In the genomic region with DNA sequence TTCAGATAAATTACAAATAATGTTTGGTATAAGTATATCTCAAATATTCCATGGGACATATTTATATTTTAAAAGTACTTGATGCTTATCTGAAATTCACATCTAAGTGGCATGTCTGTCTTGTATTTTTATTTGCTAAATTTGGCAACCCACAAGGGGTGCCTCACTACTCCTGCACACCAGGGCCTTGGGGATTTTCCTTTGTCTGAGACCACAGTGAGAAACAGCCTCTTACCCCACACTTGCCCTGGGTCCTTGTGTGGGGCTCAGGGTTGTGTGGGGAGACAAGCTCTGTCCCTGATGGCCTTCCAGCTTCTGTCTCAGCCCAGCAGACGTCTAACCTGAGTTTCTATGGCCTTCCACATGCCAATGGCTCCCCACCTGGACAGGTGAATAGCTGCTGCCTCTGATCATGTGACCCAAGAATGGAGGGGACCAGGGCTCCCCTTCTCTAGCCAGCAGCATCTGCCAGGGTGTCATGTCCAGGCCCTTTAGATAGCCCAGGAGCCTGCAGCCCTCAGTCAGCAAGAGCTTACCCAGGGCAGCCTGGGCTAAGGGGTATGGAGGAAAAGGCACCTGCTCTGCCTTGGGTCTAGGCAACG, we compare ENCODE assay signal across 3 cellular contexts.
TF ChIP-seq lines count a peak whose summit lies in the region.

No MANE protein-coding gene starts in this region.

TF ChIP-seq in SK-N-SH, 30 proteins besides CTCF, POLR2A, EP300 and RAD21 (continues in another document):
- TF ChIP-seq SIN3A (IDR thresholded peaks at IDR 0.05; ENCODE audit: borderline replicate concordance, low read depth, low read length) (no peak), NFIC (IDR thresholded peaks at IDR 0.05; ENCODE audit: borderline replicate concordance) (no peak; the same call in 1 of the 2 replicates), NRF1 (IDR thresholded peaks at IDR 0.05; ENCODE audit: low read depth, low read length) (no peak), RCOR1 (IDR thresholded peaks at IDR 0.05; ENCODE audit: low read length) (no peak), JUND (IDR thresholded peaks at IDR 0.05) (no peak), MEF2A (IDR thresholded peaks at IDR 0.05; ENCODE audit: borderline replicate concordance, low read depth) (no peak), GATA2 (CRISPR knock-in tag; IDR thresholded peaks at IDR 0.05) (no peak), TAF1 (IDR thresholded peaks at IDR 0.05; ENCODE audit: borderline replicate concordance, low read depth, low read length) (no peak), RXRA (IDR thresholded peaks at IDR 0.05; ENCODE audit: borderline replicate concordance, low read depth) (no peak)
- TF ChIP-seq, protein P1, sequence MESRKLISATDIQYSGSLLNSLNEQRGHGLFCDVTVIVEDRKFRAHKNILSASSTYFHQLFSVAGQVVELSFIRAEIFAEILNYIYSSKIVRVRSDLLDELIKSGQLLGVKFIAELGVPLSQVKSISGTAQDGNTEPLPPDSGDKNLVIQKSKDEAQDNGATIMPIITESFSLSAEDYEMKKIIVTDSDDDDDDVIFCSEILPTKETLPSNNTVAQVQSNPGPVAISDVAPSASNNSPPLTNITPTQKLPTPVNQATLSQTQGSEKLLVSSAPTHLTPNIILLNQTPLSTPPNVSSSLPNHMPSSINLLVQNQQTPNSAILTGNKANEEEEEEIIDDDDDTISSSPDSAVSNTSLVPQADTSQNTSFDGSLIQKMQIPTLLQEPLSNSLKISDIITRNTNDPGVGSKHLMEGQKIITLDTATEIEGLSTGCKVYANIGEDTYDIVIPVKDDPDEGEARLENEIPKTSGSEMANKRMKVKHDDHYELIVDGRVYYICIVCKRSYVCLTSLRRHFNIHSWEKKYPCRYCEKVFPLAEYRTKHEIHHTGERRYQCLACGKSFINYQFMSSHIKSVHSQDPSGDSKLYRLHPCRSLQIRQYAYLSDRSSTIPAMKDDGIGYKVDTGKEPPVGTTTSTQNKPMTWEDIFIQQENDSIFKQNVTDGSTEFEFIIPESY (IDR thresholded peaks at IDR 0.05; ENCODE audit: borderline replicate concordance, low read depth): no peak
- TF ChIP-seq, protein P2, sequence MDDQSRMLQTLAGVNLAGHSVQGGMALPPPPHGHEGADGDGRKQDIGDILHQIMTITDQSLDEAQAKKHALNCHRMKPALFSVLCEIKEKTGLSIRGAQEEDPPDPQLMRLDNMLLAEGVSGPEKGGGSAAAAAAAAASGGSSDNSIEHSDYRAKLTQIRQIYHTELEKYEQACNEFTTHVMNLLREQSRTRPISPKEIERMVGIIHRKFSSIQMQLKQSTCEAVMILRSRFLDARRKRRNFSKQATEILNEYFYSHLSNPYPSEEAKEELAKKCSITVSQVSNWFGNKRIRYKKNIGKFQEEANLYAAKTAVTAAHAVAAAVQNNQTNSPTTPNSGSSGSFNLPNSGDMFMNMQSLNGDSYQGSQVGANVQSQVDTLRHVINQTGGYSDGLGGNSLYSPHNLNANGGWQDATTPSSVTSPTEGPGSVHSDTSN (IDR thresholded peaks at IDR 0.05): no peak
- TF ChIP-seq, protein P3, sequence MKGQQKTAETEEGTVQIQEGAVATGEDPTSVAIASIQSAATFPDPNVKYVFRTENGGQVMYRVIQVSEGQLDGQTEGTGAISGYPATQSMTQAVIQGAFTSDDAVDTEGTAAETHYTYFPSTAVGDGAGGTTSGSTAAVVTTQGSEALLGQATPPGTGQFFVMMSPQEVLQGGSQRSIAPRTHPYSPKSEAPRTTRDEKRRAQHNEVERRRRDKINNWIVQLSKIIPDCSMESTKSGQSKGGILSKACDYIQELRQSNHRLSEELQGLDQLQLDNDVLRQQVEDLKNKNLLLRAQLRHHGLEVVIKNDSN (IDR thresholded peaks at IDR 0.05; ENCODE audit: borderline replicate concordance, low read depth): no peak; the same call in 1 of the 2 replicates
- TF ChIP-seq, protein P4, sequence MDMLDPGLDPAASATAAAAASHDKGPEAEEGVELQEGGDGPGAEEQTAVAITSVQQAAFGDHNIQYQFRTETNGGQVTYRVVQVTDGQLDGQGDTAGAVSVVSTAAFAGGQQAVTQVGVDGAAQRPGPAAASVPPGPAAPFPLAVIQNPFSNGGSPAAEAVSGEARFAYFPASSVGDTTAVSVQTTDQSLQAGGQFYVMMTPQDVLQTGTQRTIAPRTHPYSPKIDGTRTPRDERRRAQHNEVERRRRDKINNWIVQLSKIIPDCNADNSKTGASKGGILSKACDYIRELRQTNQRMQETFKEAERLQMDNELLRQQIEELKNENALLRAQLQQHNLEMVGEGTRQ (IDR thresholded peaks at IDR 0.05; ENCODE audit: borderline replicate concordance, low read depth, low read length): no peak

TF ChIP-seq in SK-N-SH treated with all-trans-retinoic acid at 6 μM for 48 hours, 23 proteins besides CTCF, POLR2A, EP300 and RAD21:
- no peak for TF ChIP-seq ISL1 (CRISPR knock-in tag; IDR thresholded peaks at IDR 0.05)
- no peak for TF ChIP-seq ZNF70 (CRISPR knock-in tag; IDR thresholded peaks at IDR 0.05)
- TF ChIP-seq TCF4 (CRISPR knock-in tag; IDR thresholded peaks at IDR 0.05; ENCODE audit: borderline replicate concordance): no peak
- TF ChIP-seq ZNF565 (CRISPR knock-in tag; conservative IDR thresholded peaks at IDR 0.05; ENCODE audit: low read depth): no peak
- TF ChIP-seq, protein P5, sequence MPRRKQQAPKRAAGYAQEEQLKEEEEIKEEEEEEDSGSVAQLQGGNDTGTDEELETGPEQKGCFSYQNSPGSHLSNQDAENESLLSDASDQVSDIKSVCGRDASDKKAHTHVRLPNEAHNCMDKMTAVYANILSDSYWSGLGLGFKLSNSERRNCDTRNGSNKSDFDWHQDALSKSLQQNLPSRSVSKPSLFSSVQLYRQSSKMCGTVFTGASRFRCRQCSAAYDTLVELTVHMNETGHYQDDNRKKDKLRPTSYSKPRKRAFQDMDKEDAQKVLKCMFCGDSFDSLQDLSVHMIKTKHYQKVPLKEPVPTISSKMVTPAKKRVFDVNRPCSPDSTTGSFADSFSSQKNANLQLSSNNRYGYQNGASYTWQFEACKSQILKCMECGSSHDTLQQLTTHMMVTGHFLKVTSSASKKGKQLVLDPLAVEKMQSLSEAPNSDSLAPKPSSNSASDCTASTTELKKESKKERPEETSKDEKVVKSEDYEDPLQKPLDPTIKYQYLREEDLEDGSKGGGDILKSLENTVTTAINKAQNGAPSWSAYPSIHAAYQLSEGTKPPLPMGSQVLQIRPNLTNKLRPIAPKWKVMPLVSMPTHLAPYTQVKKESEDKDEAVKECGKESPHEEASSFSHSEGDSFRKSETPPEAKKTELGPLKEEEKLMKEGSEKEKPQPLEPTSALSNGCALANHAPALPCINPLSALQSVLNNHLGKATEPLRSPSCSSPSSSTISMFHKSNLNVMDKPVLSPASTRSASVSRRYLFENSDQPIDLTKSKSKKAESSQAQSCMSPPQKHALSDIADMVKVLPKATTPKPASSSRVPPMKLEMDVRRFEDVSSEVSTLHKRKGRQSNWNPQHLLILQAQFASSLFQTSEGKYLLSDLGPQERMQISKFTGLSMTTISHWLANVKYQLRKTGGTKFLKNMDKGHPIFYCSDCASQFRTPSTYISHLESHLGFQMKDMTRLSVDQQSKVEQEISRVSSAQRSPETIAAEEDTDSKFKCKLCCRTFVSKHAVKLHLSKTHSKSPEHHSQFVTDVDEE (CRISPR knock-in tag; IDR thresholded peaks at IDR 0.05): no peak
TF ChIP-seq in SK-N-SH treated with all-trans-retinoic acid at 6 μM for 48 hours: peak in this region for 0.

TF ChIP-seq in IMR-90, 13 proteins besides CTCF, POLR2A, EP300 and RAD21:
- no peak for TF ChIP-seq MAZ (IDR thresholded peaks at IDR 0.05; ENCODE audit: borderline replicate concordance, low read depth, low read length)
- TF ChIP-seq, protein P6, sequence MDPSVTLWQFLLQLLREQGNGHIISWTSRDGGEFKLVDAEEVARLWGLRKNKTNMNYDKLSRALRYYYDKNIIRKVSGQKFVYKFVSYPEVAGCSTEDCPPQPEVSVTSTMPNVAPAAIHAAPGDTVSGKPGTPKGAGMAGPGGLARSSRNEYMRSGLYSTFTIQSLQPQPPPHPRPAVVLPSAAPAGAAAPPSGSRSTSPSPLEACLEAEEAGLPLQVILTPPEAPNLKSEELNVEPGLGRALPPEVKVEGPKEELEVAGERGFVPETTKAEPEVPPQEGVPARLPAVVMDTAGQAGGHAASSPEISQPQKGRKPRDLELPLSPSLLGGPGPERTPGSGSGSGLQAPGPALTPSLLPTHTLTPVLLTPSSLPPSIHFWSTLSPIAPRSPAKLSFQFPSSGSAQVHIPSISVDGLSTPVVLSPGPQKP (IDR thresholded peaks at IDR 0.05; ENCODE audit: borderline replicate concordance, low read depth, low read length): no peak
- TF ChIP-seq, protein P4 (IDR thresholded peaks at IDR 0.05; ENCODE audit: low read depth, low read length): no peak
- no peak for TF ChIP-seq BHLHE40 (IDR thresholded peaks at IDR 0.05; ENCODE audit: low read depth, low read length)
- TF ChIP-seq MAFK (IDR thresholded peaks at IDR 0.05; ENCODE audit: low read depth, low read length): no peak
